Comparison of ENCODE assay signal across 9 cellular contexts in genomic region chr6:36302227-36302976, GRCh38. TPM values are rescaled to one million over a fixed set of nuclear protein-coding genes. Genes with fewer than 3 reads are reported as not detected.
DNase-seq lines count a peak whose midpoint lies in the region; ATAC-seq and TF ChIP-seq lines count a peak whose summit lies in the region.
"Had no signal": no experiment of that assay in that cellular context is flagged by ENCODE, and none has a peak within 500 bp of the region (broad histone marks: within the 10 kb centered on the region; RNA-seq: fewer than 3 reads in every experiment).

No MANE protein-coding gene starts in this region.

- H3K27ac ChIP-seq in HL-60 (replicated peaks) (no peak overlapping the region), dorsolateral prefrontal cortex (no peak overlapping the region), lung (ENCODE audit: low read depth in 1 of 2, low read length in 1 of 2) (no peak overlapping the region)

- no peaks in the 10 kb centered on the region for H3K27me3 ChIP-seq in HL-60 (ENCODE audit: insufficient read depth, poor library complexity, severe bottlenecking)
- H3K27me3 ChIP-seq in dorsolateral prefrontal cortex: no peaks in the 10 kb centered on the region
- H3K27me3 ChIP-seq in lung (ENCODE audit: control insufficient read depth, insufficient read depth): no peaks in the 10 kb centered on the region

- no peak overlapping the region for H3K4me3 ChIP-seq in HL-60 (replicated peaks; ENCODE audit: insufficient read depth, low read length)
- H3K4me3 ChIP-seq in dorsolateral prefrontal cortex: peak overlapping the region in 1 of 59 donors; percentile 8
- no peak overlapping the region for H3K4me3 ChIP-seq in lung

- peak; percentile 97 for ATAC-seq in lung (ENCODE audit: insufficient read depth, low FRiP score)

- no peaks in the 10 kb centered on the region for H3K36me3 ChIP-seq in lung (ENCODE audit: control insufficient read depth in 2 of 2, insufficient read depth in 2 of 2, low read length in 2 of 2)

- no peaks in the 10 kb centered on the region for H3K9me3 ChIP-seq in lung (ENCODE audit: control insufficient read depth in 2 of 2, insufficient read depth in 1 of 2, low read length in 1 of 2)

- H3K4me1 ChIP-seq in lung (ENCODE audit: control insufficient read depth in 2 of 2, insufficient read depth in 2 of 2, low read length in 2 of 2): peaks cover 0 to 6% of the 10 kb centered on the region in 2 donors

- DNase-seq in NCI-H1417 (lab: John Stamatoyannopoulos, UW) (peak; percentile 58 to 85 (median 82)), NCI-H1417 treated with DMSO at 0.1 percent for 48 hours (lab: John Stamatoyannopoulos, UW) (no peak), HL-60 (ENCODE audit: low read depth in 1 of 2, low spot score in 1 of 2) (peak; percentile 69 to 95), NCI-H82 treated with DMSO at 0.1 percent for 48 hours (lab: John Stamatoyannopoulos, UW; ENCODE audit: unreplicated experiment) (peak; percentile 64), dorsolateral prefrontal cortex (peak; percentile 51 to 95 (median 76)), lung (ENCODE audit: low spot score) (peak; percentile 91)
- peak; percentile 88 to 95 for DNase-seq in activated CD4-positive, alpha-beta T cell treated with anti-CD3 and anti-CD28 coated beads, Interleukin-2, amount 50 U/mL, for 24 hours (ENCODE audit: low read depth in 1 of 2, low spot score in 1 of 2)
- DNase-seq in stimulated activated CD8-positive, alpha-beta memory T cell treated with anti-CD3 and anti-CD28 coated beads, Interleukin-12 subunit alpha, Interleukin-12 subunit beta, amount 100 ng/mL, for 4 hours (ENCODE audit: low read depth): peak; percentile 72

- 38 to 40% methylated on average over 13 of the region's 13 CpGs for WGBS in lung, 2 donors

- intact Hi-C loops in dorsolateral prefrontal cortex (cut with DNase I): loop anchor here (1.0 to 5.0 kb wide), 4 partner anchors 40 to 380 kb away; no protein-coding TSS in a partner anchor

- TF ChIP-seq CTCF in HL-60 (IDR thresholded peaks at IDR 0.05; ENCODE audit: insufficient read depth, low read length) (peak; percentile 96), dorsolateral prefrontal cortex (IDR thresholded peaks at IDR 0.05 in 54 of 56, conservative IDR thresholded peaks at IDR 0.05 in 2 of 56; ENCODE audit: low read depth in 1 of 56, partially characterized antibody in 56 of 56) (peak; percentile 78 to 98 (median 94)), lung (IDR thresholded peaks at IDR 0.05; ENCODE audit: control extremely low read depth, extremely low read depth) (peak; percentile 95)

RNA-seq across cellular contexts. Expression of gene PNPLA1, which starts 32.5 kb away (rescaled TPM):
- 1 to 10 TPM in 3 of 120 experiments, under 1 TPM in 75, not detected in 42; 0.21 to 1.8 (median 0.46) TPM for total RNA-seq in dorsolateral prefrontal cortex
- 1 to 10 TPM in 1 of 2 donors, under 1 TPM in 1; 0.43 to 1.3 TPM for total RNA-seq in lung
- polyA plus RNA-seq in lung: 1 to 10 TPM in 1 of 2 donors, under 1 TPM in 1; 0.06 to 5.6 TPM
- total RNA-seq: urinary bladder had no signal

RNA-seq across cellular contexts. Expression of gene BNIP5, which starts 34.3 kb away (rescaled TPM):
- total RNA-seq in dorsolateral prefrontal cortex (under 1 TPM in 42 of 120 experiments, not detected in 78; 0.10 to 0.56 (median 0.18) TPM), lung (under 1 TPM; 0.06 to 0.09 TPM)
- under 1 TPM in 1 of 2 donors, not detected in 1; 0.02 TPM for polyA plus RNA-seq in lung
- total RNA-seq: urinary bladder had no signal
- polyA plus RNA-seq: urinary bladder had no signal
